Comparison of ENCODE assay signal across 20 cellular contexts in genomic region chr7:134022512-134022911, GRCh38.
DNase-seq lines count a peak whose midpoint lies in the region; ATAC-seq and TF ChIP-seq lines count a peak whose summit lies in the region.
"Had no signal": no experiment of that assay in that cellular context is flagged by ENCODE, and none has a peak within 500 bp of the region (broad histone marks: within the 10 kb centered on the region; RNA-seq: fewer than 3 reads in every experiment).

No MANE protein-coding gene starts in this region.

- no peaks in the 10 kb centered on the region for H4K20me1 ChIP-seq in mammary epithelial cell (ENCODE audit: insufficient read depth, low read length)

- H3K79me2 ChIP-seq in mammary epithelial cell (ENCODE audit: insufficient read depth, low read length), result no peaks in the 10 kb centered on the region

- intact Hi-C loops in mammary epithelial cell (cut with micrococcal nuclease), result loop anchor here (2.0 kb wide), 1 partner anchor 398 kb away; no protein-coding TSS in a partner anchor
- intact Hi-C loops in breast epithelium (cut with DNase I; ENCODE audit: low total_unique reads), result no loop called here
- intact Hi-C loops in stomach (cut with DNase I; ENCODE audit: low total_unique reads), result no loop called here
- intact Hi-C loops in aorta (cut with DNase I), result no loop called here

- H3K27ac ChIP-seq in mammary epithelial cell (ENCODE audit: insufficient read depth, low read depth, low read length) (peak overlapping the region; percentile 12), breast epithelium (no peak overlapping the region), stomach (no peak overlapping the region), aorta (ENCODE audit: low read depth in 1 of 2, low read length in 2 of 2) (no peak overlapping the region)
- H3K27ac ChIP-seq: esophagus muscularis mucosa, thoracic aorta had no signal

- ATAC-seq in aorta (ENCODE audit: low FRiP score), result no peak
- ATAC-seq: Panc1, WTC11 had no signal

- DNase-seq in mammary epithelial cell (peak; percentile 50), breast epithelium (ENCODE audit: low spot score in 2 of 2) (no peak), NCI-H2196 treated with DMSO at 0.1 percent for 48 hours (lab: John Stamatoyannopoulos, UW; ENCODE audit: unreplicated experiment) (peak; percentile 12), cerebellum (ENCODE audit: low spot score) (peak; percentile 30), stomach (peak; percentile 36), NCI-H524 treated with DMSO at 0.1 percent for 48 hours (lab: John Stamatoyannopoulos, UW) (no peak), NCI-H226 (no peak), aorta (no peak)
- DNase-seq: activated CD4-positive, alpha-beta T cell treated with anti-CD3 and anti-CD28 coated beads, Interleukin-2, amount 50 U/mL, for 4 hours; activated effector memory CD4-positive, alpha-beta T cell treated with anti-CD3 and anti-CD28 coated beads, Interleukin-2, amount 50 U/mL, for 16 hours; Caco-2; effector CD4-positive, alpha-beta T cell; NCI-H1694; NCI-H526 treated with DMSO at 0.1 percent for 48 hours; posterior cingulate gyrus; T-helper 2 cell had no signal

- no peaks in the 10 kb centered on the region for H3K9me3 ChIP-seq in mammary epithelial cell (replicated peaks; ENCODE audit: insufficient read depth, low read length)
- no peaks in the 10 kb centered on the region for H3K9me3 ChIP-seq in breast epithelium
- no peaks in the 10 kb centered on the region for H3K9me3 ChIP-seq in stomach
- H3K9me3 ChIP-seq in aorta (ENCODE audit: control insufficient read depth, low read length), result peaks cover 1% of the 10 kb centered on the region
- H3K9me3 ChIP-seq: esophagus muscularis mucosa, thoracic aorta had no signal

- no TSS peak for BruUV-seq in mammary epithelial cell (replicated peaks; lab: Mats Ljungman, UMichigan)

- H3K4me3 ChIP-seq in mammary epithelial cell (replicated peaks in 1 of 3; ENCODE audit: insufficient read depth in 1 of 3, low read depth in 2 of 3, low read length in 3 of 3) (no peak overlapping the region), breast epithelium (no peak overlapping the region), stomach (no peak overlapping the region), aorta (ENCODE audit: low read length in 2 of 2) (no peak overlapping the region)
- H3K4me3 ChIP-seq: esophagus muscularis mucosa, thoracic aorta had no signal

- dilution Hi-C loops in mammary epithelial cell (cut with HindIII; ENCODE audit: low sequenced_read_pairs), result no loop called here

- TF ChIP-seq EP300 in stomach (IDR thresholded peaks at IDR 0.05), result no peak

- CTCF ChIA-PET in mammary epithelial cell (lab: Charles Lee; ENCODE audit: low non-redundant PET), result interaction anchor here (0.9 kb wide), 1 partner anchor 398 kb away, joined by 3 read pairs; no protein-coding TSS in a partner anchor

- no peak for TF ChIP-seq POLR2A in breast epithelium (IDR thresholded peaks at IDR 0.05)
- TF ChIP-seq POLR2A in stomach (IDR thresholded peaks at IDR 0.05), result no peak

- in situ Hi-C loops in mammary epithelial cell (cut with MboI; ENCODE audit: low sequenced_read_pairs in 2 of 2), result no loop called here

- no peak for TF ChIP-seq CTCF in mammary epithelial cell (conservative IDR thresholded peaks at IDR 0.05 in 1 of 2, IDR thresholded peaks at IDR 0.05 in 1 of 2; ENCODE audit: extremely low read depth in 1 of 2, insufficient read depth in 1 of 2, low read depth in 1 of 2, low read length in 2 of 2)
- no peak for TF ChIP-seq CTCF in breast epithelium (IDR thresholded peaks at IDR 0.05)
- TF ChIP-seq CTCF in stomach (IDR thresholded peaks at IDR 0.05), result no peak

- H3K4me2 ChIP-seq in mammary epithelial cell (ENCODE audit: insufficient read depth, low read depth, low read length), result no peak overlapping the region

- H3K4me1 ChIP-seq in mammary epithelial cell (ENCODE audit: insufficient read depth, low read length), result peaks cover 5% of the 10 kb centered on the region
- no peaks in the 10 kb centered on the region for H3K4me1 ChIP-seq in breast epithelium
- H3K4me1 ChIP-seq in stomach, result peaks cover 0 to 28% (median 9%) of the 10 kb centered on the region in 4 donors
- no peaks in the 10 kb centered on the region for H3K4me1 ChIP-seq in aorta (ENCODE audit: control insufficient read depth in 1 of 2, insufficient read depth in 2 of 2, low read length in 2 of 2)
- H3K4me1 ChIP-seq: Caco-2 had no signal

- no peaks in the 10 kb centered on the region for H3K36me3 ChIP-seq in mammary epithelial cell (ENCODE audit: insufficient read depth, low read length)
- H3K36me3 ChIP-seq in breast epithelium, result no peaks in the 10 kb centered on the region
- no peaks in the 10 kb centered on the region for H3K36me3 ChIP-seq in stomach
- peaks cover 0 to 4% of the 10 kb centered on the region in 2 donors for H3K36me3 ChIP-seq in aorta (ENCODE audit: control insufficient read depth in 1 of 2, insufficient read depth in 2 of 2, low read length in 1 of 2)
- H3K36me3 ChIP-seq: thoracic aorta had no signal

- H3K27me3 ChIP-seq in mammary epithelial cell (ENCODE audit: insufficient read depth, low read length) (no peaks in the 10 kb centered on the region), breast epithelium (no peaks in the 10 kb centered on the region), stomach (no peaks in the 10 kb centered on the region), aorta (ENCODE audit: control insufficient read depth in 1 of 2, insufficient read depth in 2 of 2, low read length in 1 of 2) (no peaks in the 10 kb centered on the region)
- H3K27me3 ChIP-seq: esophagus muscularis mucosa had no signal

- no peak overlapping the region for H3K9ac ChIP-seq in mammary epithelial cell (ENCODE audit: insufficient read depth, low read length)

- no peak overlapping the region for H2AFZ ChIP-seq in mammary epithelial cell (ENCODE audit: low read depth, low read length)

Comparison
In these comparisons a context has a peak if more than half of its experiments do, and no peak if none do; other contexts are left out.
1. DNase-seq: peak in mammary epithelial cell (single experiment), NCI-H2196 treated with DMSO at 0.1 percent for 48 hours (single experiment), cerebellum (single experiment) and stomach (single experiment); none in breast epithelium (0 of 2), NCI-H524 treated with DMSO at 0.1 percent for 48 hours (single experiment), NCI-H226 (single experiment) and aorta (0 of 2).